In genomic region chr17:81064746-81065475, GRCh38 we compare ENCODE assay signal across 12 cellular contexts. TPM values are rescaled to one million over a fixed set of nuclear protein-coding genes. Genes with fewer than 3 reads are reported as not detected.
A peak's percentile ranks its signal among the peaks of the same experiment; 100 is the strongest.
DNase-seq lines count a peak whose midpoint lies in the region; ATAC-seq and TF ChIP-seq lines count a peak whose summit lies in the region.
"Had no signal": no experiment of that assay in that cellular context is flagged by ENCODE, and none has a peak within 500 bp of the region (broad histone marks: within the 10 kb centered on the region; RNA-seq: fewer than 3 reads in every experiment).

No MANE protein-coding gene starts in this region.

- intact Hi-C loops in activated T-helper 1 cell treated with anti-CD3 and anti-CD28 coated beads, Interleukin-12 subunit alpha, Interleukin-12 subunit beta, Interleukin-2, Interleukin-4 antibody, amounts not matched to agents 30 ng/mL and 10 ng/mL and 1 ng/mL, durations not matched to agents 14 hours and 24 hours and 36 hours (cut with micrococcal nuclease), result no loop called here
- intact Hi-C loops in CD4-positive, alpha-beta T cell (cut with DNase I, micrococcal nuclease), result loop anchor here in 1 of 2 experiments (5.0 kb wide), 1 partner anchor 37 kb away; no protein-coding TSS in a partner anchor

- no peaks in the 10 kb centered on the region for H3K9me3 ChIP-seq in CD4-positive, alpha-beta T cell (ENCODE audit: control insufficient read depth, low read length)
- H3K9me3 ChIP-seq: pancreas had no signal

- H3K36me3 Mint-ChIP-seq in activated T-helper 1 cell treated with anti-CD3 and anti-CD28 coated beads, Interleukin-12 subunit alpha, Interleukin-12 subunit beta, Interleukin-2, Interleukin-4 antibody, amounts not matched to agents 30 ng/mL and 10 ng/mL and 1 ng/mL, durations not matched to agents 14 hours and 24 hours and 36 hours (ENCODE audit: low read depth), result no peaks in the 10 kb centered on the region
- H3K36me3 Mint-ChIP-seq in CD4-positive, alpha-beta T cell (ENCODE audit: low read depth), result no peaks in the 10 kb centered on the region

- no peaks in the 10 kb centered on the region for H3K36me3 ChIP-seq in H7 (replicated peaks; ENCODE audit: control insufficient read depth, insufficient read depth, low read length)
- H3K36me3 ChIP-seq: pancreas had no signal

- H3K4me3 Mint-ChIP-seq in activated T-helper 1 cell treated with anti-CD3 and anti-CD28 coated beads, Interleukin-12 subunit alpha, Interleukin-12 subunit beta, Interleukin-2, Interleukin-4 antibody, amounts not matched to agents 30 ng/mL and 10 ng/mL and 1 ng/mL, durations not matched to agents 14 hours and 24 hours and 36 hours, result no peak overlapping the region
- no peak overlapping the region for H3K4me3 Mint-ChIP-seq in CD4-positive, alpha-beta T cell
- H3K4me3 Mint-ChIP-seq: activated T-helper 17 cell treated with anti-CD3 and anti-CD28 coated beads, Interleukin-2, amount 50 U/mL, for 72 hours had no signal

- no peaks in the 10 kb centered on the region for H3K27me3 ChIP-seq in H7 (ENCODE audit: control insufficient read depth, insufficient read depth, low read length)
- H3K27me3 ChIP-seq in CD4-positive, alpha-beta T cell (ENCODE audit: control insufficient read depth, insufficient read depth, low read length), result no peaks in the 10 kb centered on the region
- H3K27me3 ChIP-seq: pancreas had no signal

- H3K27ac ChIP-seq in caudate nucleus (ENCODE audit: low read depth, low read length) (peak overlapping the region; percentile 62), skin epidermis (peak overlapping the region in 19 of 21 experiments; percentile 1 to 74 (median 49))
- H3K27ac ChIP-seq in CD4-positive, alpha-beta T cell (ENCODE audit: low read depth, low read length), result no peak overlapping the region
- H3K27ac ChIP-seq: KMS-11, pancreas had no signal

- no peak overlapping the region for H3K4me3 ChIP-seq in H7 (ENCODE audit: insufficient read depth, low read depth, low read length)
- no peak overlapping the region for H3K4me3 ChIP-seq in skin epidermis
- H3K4me3 ChIP-seq: pancreas had no signal

- H3K4me1 Mint-ChIP-seq in activated T-helper 1 cell treated with anti-CD3 and anti-CD28 coated beads, Interleukin-12 subunit alpha, Interleukin-12 subunit beta, Interleukin-2, Interleukin-4 antibody, amounts not matched to agents 30 ng/mL and 10 ng/mL and 1 ng/mL, durations not matched to agents 14 hours and 24 hours and 36 hours (ENCODE audit: low read depth), result no peaks in the 10 kb centered on the region
- H3K4me1 Mint-ChIP-seq in CD4-positive, alpha-beta T cell (ENCODE audit: low read depth), result no peaks in the 10 kb centered on the region
- H3K4me1 Mint-ChIP-seq: activated T-helper 17 cell treated with anti-CD3 and anti-CD28 coated beads, Interleukin-2, amount 50 U/mL, for 72 hours had no signal

- H3K27ac Mint-ChIP-seq in activated T-helper 1 cell treated with anti-CD3 and anti-CD28 coated beads, Interleukin-12 subunit alpha, Interleukin-12 subunit beta, Interleukin-2, Interleukin-4 antibody, amounts not matched to agents 30 ng/mL and 10 ng/mL and 1 ng/mL, durations not matched to agents 14 hours and 24 hours and 36 hours, result no peak overlapping the region
- no peak overlapping the region for H3K27ac Mint-ChIP-seq in CD4-positive, alpha-beta T cell
- H3K27ac Mint-ChIP-seq: activated T-helper 17 cell treated with anti-CD3 and anti-CD28 coated beads, Interleukin-2, amount 50 U/mL, for 72 hours had no signal

- POLR2A ChIA-PET in CD4-positive, alpha-beta T cell (lab: Charles Lee), result no interaction called here

- peak; percentile 84 for DNase-seq in H7
- DNase-seq in caudate nucleus (lab: John Stamatoyannopoulos, UW), result peak in 25 of 61 donors; percentile 11 to 66 (median 34)
- peak; percentile 77 for DNase-seq in islet precursor cell
- DNase-seq in activated T-helper 1 cell treated with anti-CD3 and anti-CD28 coated beads, Interleukin-12 subunit alpha, Interleukin-12 subunit beta, Interleukin-2, Interleukin-4 antibody, amounts not matched to agents 30 ng/mL and 10 ng/mL and 1 ng/mL, durations not matched to agents 14 hours and 24 hours and 36 hours (ENCODE audit: low spot score), result no peak
- DNase-seq in NCI-H2081 treated with DMSO at 0.1 percent for 48 hours (lab: John Stamatoyannopoulos, UW), result no peak
- no peak for DNase-seq in pons (ENCODE audit: low spot score)
- DNase-seq in CD4-positive, alpha-beta T cell, result no peak
- DNase-seq: NCI-H526, pancreas had no signal

- no peak for TF ChIP-seq CTCF in CD4-positive, alpha-beta T cell (IDR thresholded peaks at IDR 0.05)

- CTCF ChIA-PET in CD4-positive, alpha-beta T cell (lab: Charles Lee), result no interaction called here

- no peaks in the 10 kb centered on the region for H3K9me3 Mint-ChIP-seq in activated T-helper 1 cell treated with anti-CD3 and anti-CD28 coated beads, Interleukin-12 subunit alpha, Interleukin-12 subunit beta, Interleukin-2, Interleukin-4 antibody, amounts not matched to agents 30 ng/mL and 10 ng/mL and 1 ng/mL, durations not matched to agents 14 hours and 24 hours and 36 hours
- H3K9me3 Mint-ChIP-seq in CD4-positive, alpha-beta T cell, result no peaks in the 10 kb centered on the region
- H3K9me3 Mint-ChIP-seq: activated T-helper 17 cell treated with anti-CD3 and anti-CD28 coated beads, Interleukin-2, amount 50 U/mL, for 72 hours had no signal

- ATAC-seq in CD4-positive, alpha-beta T cell (ENCODE audit: poor library complexity), result no peak
- ATAC-seq: activated T-helper 17 cell treated with anti-CD3 and anti-CD28 coated beads, Interleukin-2, amount 50 U/mL, for 72 hours; pancreas had no signal

- no peaks in the 10 kb centered on the region for H3K27me3 Mint-ChIP-seq in activated T-helper 1 cell treated with anti-CD3 and anti-CD28 coated beads, Interleukin-12 subunit alpha, Interleukin-12 subunit beta, Interleukin-2, Interleukin-4 antibody, amounts not matched to agents 30 ng/mL and 10 ng/mL and 1 ng/mL, durations not matched to agents 14 hours and 24 hours and 36 hours (ENCODE audit: insufficient read depth)
- no peaks in the 10 kb centered on the region for H3K27me3 Mint-ChIP-seq in CD4-positive, alpha-beta T cell
- H3K27me3 Mint-ChIP-seq: activated T-helper 17 cell treated with anti-CD3 and anti-CD28 coated beads, Interleukin-2, amount 50 U/mL, for 72 hours had no signal

RNA-seq across cellular contexts. Expression of gene BAIAP2, which starts 30.0 kb away (rescaled TPM):
- total RNA-seq in H7 (2014; rRNA removed; shearing (Covaris generic)), result 14.9 and 19.5 TPM in 2 replicates
- 4.3 and 5.8 TPM in 2 replicates for total RNA-seq in activated T-helper 1 cell treated with anti-CD3 and anti-CD28 coated beads, Interleukin-12 subunit alpha, Interleukin-12 subunit beta, Interleukin-2, Interleukin-4 antibody, amounts not matched to agents 30 ng/mL and 10 ng/mL and 1 ng/mL, durations not matched to agents 14 hours and 24 hours and 36 hours
- total RNA-seq in CD4-positive, alpha-beta T cell, result 1 to 10 TPM; 4.2 to 4.9 TPM

Comparison
In these comparisons a context has a peak if more than half of its experiments do, and no peak if none do; other contexts are left out.
1. DNase-seq: peak in H7 (single experiment) and islet precursor cell (single experiment); none in activated T-helper 1 cell treated with anti-CD3 and anti-CD28 coated beads, Interleukin-12 subunit alpha, Interleukin-12 subunit beta, Interleukin-2, Interleukin-4 antibody, amounts not matched to agents 30 ng/mL and 10 ng/mL and 1 ng/mL, durations not matched to agents 14 hours and 24 hours and 36 hours (single experiment), NCI-H2081 treated with DMSO at 0.1 percent for 48 hours (single experiment), pons (single experiment) and CD4-positive, alpha-beta T cell (0 of 10).